ENCODE assay signal across 19 cellular contexts in genomic region chr14:55285048-55285652, GRCh38. TPM values are rescaled to one million over a fixed set of nuclear protein-coding genes. Genes with fewer than 3 reads are reported as not detected.
DNase-seq lines count a peak whose midpoint lies in the region; ATAC-seq and TF ChIP-seq lines count a peak whose summit lies in the region.
"Had no signal": no experiment of that assay in that cellular context is flagged by ENCODE, and none has a peak within 500 bp of the region (broad histone marks: within the 10 kb centered on the region; RNA-seq: fewer than 3 reads in every experiment).

No MANE protein-coding gene starts in this region.

- H2AK5ac ChIP-seq in mesenchymal stem cell (ENCODE audit: low read length, severe bottlenecking) = no peak overlapping the region

- H2BK15ac ChIP-seq in mesenchymal stem cell (ENCODE audit: low read depth, poor library complexity, severe bottlenecking) = no peak overlapping the region

- H3K14ac ChIP-seq in mesenchymal stem cell (ENCODE audit: low read length in 2 of 2) = no peak overlapping the region

- H3K4me1 ChIP-seq in mesenchymal stem cell (ENCODE audit: control insufficient read depth, insufficient read depth, low read depth, low read length) (peaks cover 5% of the 10 kb centered on the region), sigmoid colon (peaks cover 0 to 24% (median 14%) of the 10 kb centered on the region in 4 donors)
- H3K4me1 ChIP-seq: HAP-1 had no signal

- no peaks in the 10 kb centered on the region for H3K27me3 ChIP-seq in mesenchymal stem cell (ENCODE audit: control insufficient read depth in 1 of 2, insufficient read depth in 1 of 2, low read length in 2 of 2)
- H3K27me3 ChIP-seq in sigmoid colon = no peaks in the 10 kb centered on the region
- H3K27me3 ChIP-seq: BLaER1 treated with 17β-estradiol and CSF1 and Interleukin-3, amounts not matched to agents 10 nM and 100 nM had no signal

- no peak for TF ChIP-seq POLR2A in sigmoid colon (IDR thresholded peaks at IDR 0.05)

- peaks cover 8% of the 10 kb centered on the region for H3K36me3 Mint-ChIP-seq in effector memory CD8-positive, alpha-beta T cell (ENCODE audit: insufficient read depth)
- peaks cover 6% of the 10 kb centered on the region for H3K36me3 Mint-ChIP-seq in progenitor cell of endocrine pancreas (ENCODE audit: insufficient read depth)

- DNase-seq in left ventricle myocardium superior = no peak
- DNase-seq in Right ventricle myocardium inferior (ENCODE audit: missing footprints) = no peak
- no peak for DNase-seq in effector memory CD8-positive, alpha-beta T cell
- no peak for DNase-seq in mesenchymal stem cell
- no peak for DNase-seq in progenitor cell of endocrine pancreas (ENCODE audit: low spot score, unreplicated experiment)
- no peak for DNase-seq in sigmoid colon
- DNase-seq: DMS153, KG1, MM.1S, NCI-H1105 treated with DMSO at 0.1 percent for 48 hours, NCI-H187, NCI-H446 treated with DMSO at 0.1 percent for 48 hours, NCI-H748 treated with DMSO at 0.1 percent for 48 hours, PC-9, Right ventricle myocardium superior had no signal

- H4K91ac ChIP-seq in mesenchymal stem cell (ENCODE audit: low read length) = no peak overlapping the region

- H4K8ac ChIP-seq in mesenchymal stem cell (ENCODE audit: low read length) = no peak overlapping the region

- H3K27me3 Mint-ChIP-seq in effector memory CD8-positive, alpha-beta T cell = no peaks in the 10 kb centered on the region
- no peaks in the 10 kb centered on the region for H3K27me3 Mint-ChIP-seq in progenitor cell of endocrine pancreas

- H2AFZ ChIP-seq in mesenchymal stem cell (ENCODE audit: low read depth, low read length) = no peak overlapping the region
- H2AFZ ChIP-seq: PC-9 had no signal

- no peak overlapping the region for H3K23ac ChIP-seq in mesenchymal stem cell (ENCODE audit: low read length in 2 of 2)

- peak overlapping the region; percentile 21 for H3K4me2 ChIP-seq in mesenchymal stem cell (ENCODE audit: low read length, poor library complexity, severe bottlenecking)
- H3K4me2 ChIP-seq: BLaER1 treated with 17β-estradiol and CSF1 and Interleukin-3, amounts not matched to agents 10 nM and 100 nM; PC-9 had no signal

- H3K27ac ChIP-seq in mesenchymal stem cell (ENCODE audit: low read length, poor library complexity, severe bottlenecking) = peak overlapping the region; percentile 84
- H3K27ac ChIP-seq in sigmoid colon = peak overlapping the region in 1 of 4 donors; percentile 28
- H3K27ac ChIP-seq: BLaER1 treated with 17β-estradiol and CSF1 and Interleukin-3, amounts not matched to agents 10 nM and 100 nM; PC-9 had no signal

- peaks cover 8% of the 10 kb centered on the region for H3K79me1 ChIP-seq in mesenchymal stem cell (replicated peaks; ENCODE audit: low read length, poor library complexity, severe bottlenecking)

- no peak overlapping the region for H3K4me3 Mint-ChIP-seq in effector memory CD8-positive, alpha-beta T cell
- no peak overlapping the region for H3K4me3 Mint-ChIP-seq in progenitor cell of endocrine pancreas (ENCODE audit: low read depth)

- H3K36me3 ChIP-seq in mesenchymal stem cell (ENCODE audit: control insufficient read depth in 1 of 2, insufficient read depth in 2 of 2, low read depth in 1 of 2, low read length in 2 of 2) = no peaks in the 10 kb centered on the region
- no peaks in the 10 kb centered on the region for H3K36me3 ChIP-seq in sigmoid colon
- H3K36me3 ChIP-seq: HAP-1 had no signal

- WGBS in mesenchymal stem cell = 93% methylated on average over 13 of the region's 13 CpGs
- WGBS in sigmoid colon, 2 donors = 63 to 87% methylated on average over 13 of the region's 13 CpGs

- H3K27ac Mint-ChIP-seq in effector memory CD8-positive, alpha-beta T cell = peak overlapping the region; percentile 49 to 81
- H3K27ac Mint-ChIP-seq in progenitor cell of endocrine pancreas = no peak overlapping the region

- H3K4ac ChIP-seq in mesenchymal stem cell (ENCODE audit: low read depth in 1 of 2, low read length in 2 of 2) = no peak overlapping the region

- H3K9me3 ChIP-seq in mesenchymal stem cell (ENCODE audit: control insufficient read depth, low read length) = no peaks in the 10 kb centered on the region
- no peaks in the 10 kb centered on the region for H3K9me3 ChIP-seq in sigmoid colon
- H3K9me3 ChIP-seq: HAP-1 had no signal

- ATAC-seq in left ventricle myocardium superior (peak; percentile 10), Right ventricle myocardium inferior (no peak), HG03469 (IDR thresholded peaks at IDR 0.05; ENCODE audit: unreplicated experiment) (no peak), HG03342 (IDR thresholded peaks at IDR 0.05; ENCODE audit: unreplicated experiment) (no peak)
- no peak for ATAC-seq in effector memory CD8-positive, alpha-beta T cell (replicated peaks)

- H2BK120ac ChIP-seq in mesenchymal stem cell (ENCODE audit: low read depth, low read length) = no peak overlapping the region

- H3K9ac ChIP-seq in mesenchymal stem cell (ENCODE audit: low read length) = no peak overlapping the region
- H3K9ac ChIP-seq: BLaER1 treated with 17β-estradiol and CSF1 and Interleukin-3, amounts not matched to agents 10 nM and 100 nM had no signal

- H3K9me3 Mint-ChIP-seq in effector memory CD8-positive, alpha-beta T cell = no peaks in the 10 kb centered on the region
- no peaks in the 10 kb centered on the region for H3K9me3 Mint-ChIP-seq in progenitor cell of endocrine pancreas (ENCODE audit: low read depth)

- H2BK5ac ChIP-seq in mesenchymal stem cell (ENCODE audit: low read depth, low read length, poor library complexity, severe bottlenecking) = no peak overlapping the region

- H3K4me3 ChIP-seq in mesenchymal stem cell (ENCODE audit: insufficient read depth in 1 of 2, low read depth in 1 of 2, low read length in 2 of 2) = no peak overlapping the region
- H3K4me3 ChIP-seq in sigmoid colon = peak overlapping the region in 2 of 4 donors; percentile 5 to 9
- H3K4me3 ChIP-seq: BLaER1 treated with 17β-estradiol and CSF1 and Interleukin-3, amounts not matched to agents 10 nM and 100 nM; HAP-1; PC-9 had no signal

- H3K4me1 Mint-ChIP-seq in effector memory CD8-positive, alpha-beta T cell (ENCODE audit: low read depth in 2 of 2) = peaks cover 18 to 45% of the 10 kb centered on the region in 2 donors
- peaks cover 21% of the 10 kb centered on the region for H3K4me1 Mint-ChIP-seq in progenitor cell of endocrine pancreas (ENCODE audit: low read depth)

- H2BK12ac ChIP-seq in mesenchymal stem cell (ENCODE audit: low read length in 2 of 2) = no peak overlapping the region

- H3K18ac ChIP-seq in mesenchymal stem cell (ENCODE audit: low read depth in 1 of 2, low read length in 2 of 2) = no peak overlapping the region

- no peak for TF ChIP-seq EP300 in sigmoid colon (IDR thresholded peaks at IDR 0.05)

- intact Hi-C loops in left ventricle myocardium superior (cut with micrococcal nuclease) (no loop called here), Right ventricle myocardium inferior (cut with DNase I) (no loop called here), sigmoid colon (cut with DNase I) (no loop called here)

- no peak for TF ChIP-seq CTCF in progenitor cell of endocrine pancreas (IDR thresholded peaks at IDR 0.05; ENCODE audit: unreplicated experiment)
- no peak for TF ChIP-seq CTCF in sigmoid colon (IDR thresholded peaks at IDR 0.05)

RNA-seq across cellular contexts. Expression of gene FBXO34, which starts 13.9 kb away (rescaled TPM):
- total RNA-seq in left ventricle myocardium superior = 27.2 TPM
- total RNA-seq in Right ventricle myocardium inferior = 24.5 TPM
- 11.1 TPM for polyA plus RNA-seq in mesenchymal stem cell (2013, experiment 1 of 2)
- 11.1 TPM for polyA plus RNA-seq in mesenchymal stem cell (2013, experiment 2 of 2)
- total RNA-seq in progenitor cell of endocrine pancreas = 32.1 and 32.4 TPM in 2 replicates
- total RNA-seq in sigmoid colon = 10 to 100 TPM; 15.3 to 18.6 (median 17.5) TPM
- polyA plus RNA-seq in sigmoid colon = 10 to 100 TPM; 21.9 to 36.0 (median 35.1) TPM
